In genomic region chr3:183252108-183252782, GRCh38 we compare ENCODE assay signal across 10 cellular contexts. TPM values are rescaled to one million over a fixed set of nuclear protein-coding genes. Genes with fewer than 3 reads are reported as not detected.
DNase-seq lines count a peak whose midpoint lies in the region; ATAC-seq and TF ChIP-seq lines count a peak whose summit lies in the region.
"Had no signal": no experiment of that assay in that cellular context is flagged by ENCODE, and none has a peak within 500 bp of the region (broad histone marks: within the 10 kb centered on the region; RNA-seq: fewer than 3 reads in every experiment).

No MANE protein-coding gene starts in this region.

- ATAC-seq in HG02610 (IDR thresholded peaks at IDR 0.05; ENCODE audit: unreplicated experiment): no peak

- TF ChIP-seq CTCF in VCaP (conservative IDR thresholded peaks at IDR 0.05) (no peak), osteoblast (IDR thresholded peaks at IDR 0.05; ENCODE audit: extremely low read depth, low read depth, low read length) (no peak)

- H3K27me3 ChIP-seq in GM23248 (replicated peaks; ENCODE audit: insufficient read depth) (no peaks in the 10 kb centered on the region), osteoblast (ENCODE audit: insufficient read depth, low read length) (peaks cover 7% of the 10 kb centered on the region)

- H3K27ac ChIP-seq in GM23248 (no peak overlapping the region), VCaP (peak overlapping the region; percentile 95), epithelial cell of prostate (peak overlapping the region; percentile 87), osteoblast (ENCODE audit: low read depth, low read length) (no peak overlapping the region)
- H3K27ac ChIP-seq: KMS-11 had no signal

- H4K20me1 ChIP-seq in GM23248 (ENCODE audit: insufficient read depth) (no peaks in the 10 kb centered on the region), osteoblast (ENCODE audit: insufficient read depth, low read length) (no peaks in the 10 kb centered on the region)

- 0 out of 2 replicates have a peak, but pooled peaks cover 4% of the 10 kb centered on the region for H3F3A ChIP-seq in GM23248 (ENCODE audit: insufficient read depth)

- in situ Hi-C loops in GM23248 (cut with MboI): no loop called here

- no peak overlapping the region for H3K9ac ChIP-seq in GM23248
- H3K9ac ChIP-seq: KMS-11 had no signal

- no peak overlapping the region for H3K4me2 ChIP-seq in GM23248 (ENCODE audit: unreplicated experiment)
- H3K4me2 ChIP-seq in osteoblast (ENCODE audit: insufficient read depth, low read length): peak overlapping the region; percentile 99
- H3K4me2 ChIP-seq: KMS-11 had no signal

- peak; percentile 12 for DNase-seq in GM23248
- DNase-seq in epithelial cell of prostate (ENCODE audit: low read depth, low spot score): no peak
- no peak for DNase-seq in osteoblast (ENCODE audit: insufficient read length, low spot score, missing footprints)
- no peak for DNase-seq in NCI-H187 (lab: John Stamatoyannopoulos, UW)
- DNase-seq in HT-29 (ENCODE audit: low spot score): no peak
- no peak for DNase-seq in central memory CD4-positive, alpha-beta T cell
- DNase-seq: NCI-H82 had no signal

- 98 to 99% methylated on average over 5 of the region's 5 CpGs for WGBS in GM23248 (ENCODE audit: low coverage in 1 of 2, low lambda C conversion rate in 2 of 2, missing lambda C conversion rate in 2 of 2), 2 experiments

- H3K4me1 ChIP-seq in GM23248 (ENCODE audit: insufficient read depth): no peaks in the 10 kb centered on the region
- no peaks in the 10 kb centered on the region for H3K4me1 ChIP-seq in osteoblast (ENCODE audit: insufficient read depth, low read length)

- H3K9me3 ChIP-seq in GM23248 (ENCODE audit: low read depth) (no peaks in the 10 kb centered on the region), osteoblast (ENCODE audit: low read depth, low read length) (no peaks in the 10 kb centered on the region)

- no peak overlapping the region for H2AFZ ChIP-seq in GM23248
- H2AFZ ChIP-seq in osteoblast (ENCODE audit: low read length): no peak overlapping the region

- H3K36me3 ChIP-seq in GM23248 (ENCODE audit: low read depth) (no peaks in the 10 kb centered on the region), osteoblast (ENCODE audit: insufficient read depth, low read length) (no peaks in the 10 kb centered on the region)

- H3K79me2 ChIP-seq in GM23248 (ENCODE audit: insufficient read depth) (no peaks in the 10 kb centered on the region), osteoblast (ENCODE audit: insufficient read depth, low read length) (no peaks in the 10 kb centered on the region)

- no peaks in the 10 kb centered on the region for H3K9me2 ChIP-seq in GM23248 (ENCODE audit: insufficient read depth)

- H3K4me3 ChIP-seq in GM23248 (peak overlapping the region; percentile 84), osteoblast (ENCODE audit: insufficient read depth, low read length) (no peak overlapping the region)

RNA-seq across cellular contexts. Expression of gene B3GNT5, which starts 0.8 kb away (rescaled TPM):
- total RNA-seq in GM23248 (2014; rRNA removed; shearing (Covaris generic)): 1.3 and 2.7 TPM in 2 replicates
- polyA plus RNA-seq in GM23248 (2016; fragmentation: Nextera tagmentation; extraction: Ambion mirVana): 1.8 TPM in 2 replicates
- total RNA-seq in osteoblast: 0.36 and 0.59 TPM in 2 replicates
- 6.7 and 8.3 TPM in 2 replicates for total RNA-seq in HT-29 (2014; rRNA removed; shearing (Covaris generic))

Comparison
In these comparisons a context has a peak if more than half of its experiments do, and no peak if none do; other contexts are left out.
1. H3K27ac ChIP-seq: peak in VCaP (single experiment) and epithelial cell of prostate (single experiment); none in GM23248 (single experiment) and osteoblast (single experiment).